15 cellular contexts compared by ENCODE assay signal in the genomic region with DNA sequence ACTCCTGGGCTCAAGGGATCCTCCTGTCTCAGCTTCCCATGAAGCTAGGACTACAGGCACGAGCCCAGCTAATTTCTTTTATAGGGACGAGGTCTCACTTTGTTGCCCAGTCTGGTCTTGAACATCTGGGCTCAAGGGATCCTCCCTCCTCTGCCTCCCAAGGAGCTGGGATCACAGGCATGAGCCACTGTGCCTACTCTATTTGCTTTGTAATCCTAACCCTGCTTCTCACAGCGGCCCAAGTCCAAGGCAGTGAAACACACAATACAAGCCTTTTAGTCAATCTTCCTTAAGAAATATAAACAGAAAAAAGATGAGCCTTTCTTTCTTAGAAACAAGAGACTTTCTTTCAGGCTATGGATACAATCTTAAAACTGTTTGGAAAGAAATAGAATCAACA.
DNase-seq lines count a peak whose midpoint lies in the region; ATAC-seq, FAIRE-seq and TF ChIP-seq lines count a peak whose summit lies in the region.
"Had no signal": no experiment of that assay in that cellular context is flagged by ENCODE, and none has a peak within 500 bp of the region (broad histone marks: within the 10 kb centered on the region; RNA-seq: fewer than 3 reads in every experiment).

No MANE protein-coding gene starts in this region.

- DNase-seq in GM12891 (ENCODE audit: insufficient read length, low spot score) (no peak), IMR-90 (no peak), activated B cell treated with CpG ODN at 0.5 μM for 24 hours (no peak), NCI-H1694 treated with DMSO at 0.1 percent for 48 hours (lab: John Stamatoyannopoulos, UW) (no peak), EL (no peak)
- DNase-seq in stimulated activated naive B cell treated with anti-CD40 and anti-IgM and Interleukin-4, amounts not matched to agents 10 μg/mL and 1 μg/mL and 100 μg/mL, for 72 hours, result no peak
- DNase-seq: H9, NCI-H1092, NCI-H2107, NCI-H748 treated with DMSO at 0.1 percent for 48 hours, Peyer's patch, SHP77 had no signal

- H3K36me3 Mint-ChIP-seq in activated B cell treated with CpG ODN at 0.5 μM for 24 hours (ENCODE audit: low read depth), result peaks cover 78% of the 10 kb centered on the region
- H3K36me3 Mint-ChIP-seq in stimulated activated naive B cell treated with anti-CD40 and anti-IgM and Interleukin-4, amounts not matched to agents 10 μg/mL and 1 μg/mL and 100 μg/mL, for 72 hours, result peaks cover 44 to 60% of the 10 kb centered on the region in 2 donors

- no peak overlapping the region for H2AK5ac ChIP-seq in IMR-90 (ENCODE audit: low read depth, low read length)

- TF ChIP-seq POLR2A in GM12891 (IDR thresholded peaks at IDR 0.05; ENCODE audit: low read depth, low read length) (no peak), IMR-90 (IDR thresholded peaks at IDR 0.05; ENCODE audit: low read depth, low read length) (no peak)

- no peak overlapping the region for H2AFZ ChIP-seq in IMR-90 (replicated peaks; ENCODE audit: low read length, poor library complexity)

- peaks cover 3% of the 10 kb centered on the region; the same call in 1 of the 2 replicates for H3K4me1 ChIP-seq in IMR-90 (ENCODE audit: control insufficient read depth, insufficient read depth, low read length)
- peaks cover 7 to 34% (median 23%) of the 10 kb centered on the region in 4 donors for H3K4me1 ChIP-seq in liver (ENCODE audit: control insufficient read depth in 4 of 4, insufficient read depth in 4 of 4, low read length in 3 of 4)

- no peak overlapping the region for H3K4me2 ChIP-seq in IMR-90 (ENCODE audit: low read depth, low read length)

- TF ChIP-seq RAD21 in IMR-90 (IDR thresholded peaks at IDR 0.05; ENCODE audit: low read length), result no peak
- no peak for TF ChIP-seq RAD21 in liver (IDR thresholded peaks at IDR 0.05)

- peak overlapping the region; percentile 19 for H3K27ac Mint-ChIP-seq in activated B cell treated with CpG ODN at 0.5 μM for 24 hours
- no peak overlapping the region for H3K27ac Mint-ChIP-seq in stimulated activated naive B cell treated with anti-CD40 and anti-IgM and Interleukin-4, amounts not matched to agents 10 μg/mL and 1 μg/mL and 100 μg/mL, for 72 hours

- H3K56ac ChIP-seq in IMR-90 (ENCODE audit: extremely low read depth, insufficient read depth, low read length), result no peak overlapping the region

- no peak overlapping the region for H3K23ac ChIP-seq in IMR-90 (ENCODE audit: low read depth, low read length)

- peaks cover 2% of the 10 kb centered on the region for H3K27me3 Mint-ChIP-seq in activated B cell treated with CpG ODN at 0.5 μM for 24 hours
- H3K27me3 Mint-ChIP-seq in stimulated activated naive B cell treated with anti-CD40 and anti-IgM and Interleukin-4, amounts not matched to agents 10 μg/mL and 1 μg/mL and 100 μg/mL, for 72 hours, result peaks cover 8 to 28% of the 10 kb centered on the region in 2 donors

- H3K4ac ChIP-seq in IMR-90 (ENCODE audit: low read depth, low read length), result no peak overlapping the region

- TF ChIP-seq CTCF in IMR-90 (conservative IDR thresholded peaks at IDR 0.05; ENCODE audit: low read depth, low read length) (no peak), activated B cell treated with CpG ODN at 0.5 μM for 24 hours (IDR thresholded peaks at IDR 0.05) (no peak), liver (IDR thresholded peaks at IDR 0.05; ENCODE audit: low read depth, low read length, missing input control) (no peak)

- H3K9me1 ChIP-seq in IMR-90 (ENCODE audit: insufficient read depth, low read length), result no peaks in the 10 kb centered on the region

- H3K4me3 Mint-ChIP-seq in activated B cell treated with CpG ODN at 0.5 μM for 24 hours, result no peak overlapping the region
- no peak overlapping the region for H3K4me3 Mint-ChIP-seq in stimulated activated naive B cell treated with anti-CD40 and anti-IgM and Interleukin-4, amounts not matched to agents 10 μg/mL and 1 μg/mL and 100 μg/mL, for 72 hours
- H3K4me3 Mint-ChIP-seq: H9 had no signal

- CTCF ChIA-PET in IMR-90 (lab: Yijun Ruan, JAX), result no interaction called here
- CTCF ChIA-PET in activated B cell treated with CpG ODN at 0.5 μM for 24 hours (lab: Charles Lee), result no interaction called here

- dilution Hi-C loops in IMR-90 (cut with HindIII; ENCODE audit: low sequenced_read_pairs, unreplicated experiment), result no loop called here

- no TSS peak for BruUV-seq in IMR-90 (replicated peaks; lab: Mats Ljungman, UMichigan)

- H3K27me3 ChIP-seq in IMR-90 (ENCODE audit: control insufficient read depth, insufficient read depth, low read length) (peaks cover 2% of the 10 kb centered on the region; the same call in 1 of the 2 replicates), liver (ENCODE audit: control insufficient read depth in 4 of 4, insufficient read depth in 4 of 4, low read length in 3 of 4) (no peaks in the 10 kb centered on the region)
- H3K27me3 ChIP-seq: Peyer's patch had no signal

- H3K14ac ChIP-seq in IMR-90 (replicated peaks; ENCODE audit: low read depth, low read length), result no peak overlapping the region

- intact Hi-C loops in IMR-90 (cut with micrococcal nuclease) (no loop called here), activated B cell treated with CpG ODN at 0.5 μM for 24 hours (cut with micrococcal nuclease) (no loop called here)

- no peaks in the 10 kb centered on the region for H3K9me3 Mint-ChIP-seq in activated B cell treated with CpG ODN at 0.5 μM for 24 hours
- H3K9me3 Mint-ChIP-seq in stimulated activated naive B cell treated with anti-CD40 and anti-IgM and Interleukin-4, amounts not matched to agents 10 μg/mL and 1 μg/mL and 100 μg/mL, for 72 hours, result no peaks in the 10 kb centered on the region
- H3K9me3 Mint-ChIP-seq: H9 had no signal

- H3K27ac ChIP-seq in IMR-90 (ENCODE audit: insufficient read depth, low read length) (no peak overlapping the region), liver (ENCODE audit: low read depth in 1 of 2, low read length in 2 of 2) (peak overlapping the region; percentile 59 to 87)
- H3K27ac ChIP-seq: Peyer's patch had no signal

- 42% methylated on average over 2 of the region's 3 CpGs; no CpG with 5 or more reads in 1 of the 2 experiments for WGBS in IMR-90 (ENCODE audit: extremely low coverage in 2 of 2, insufficient read length in 1 of 2), 2 experiments
- 77% methylated on average over 3 of the region's 3 CpGs for WGBS in liver

- H4K20me1 ChIP-seq in IMR-90 (ENCODE audit: insufficient read depth, low read length), result no peaks in the 10 kb centered on the region

- no peaks in the 10 kb centered on the region for H3K36me3 ChIP-seq in IMR-90 (ENCODE audit: control insufficient read depth, insufficient read depth, low read length)
- peaks cover 0 to 18% (median 2%) of the 10 kb centered on the region in 4 donors for H3K36me3 ChIP-seq in liver (ENCODE audit: control insufficient read depth in 4 of 4, insufficient read depth in 3 of 4, low read depth in 1 of 4, low read length in 3 of 4)

- H2BK20ac ChIP-seq in IMR-90 (ENCODE audit: low read depth, low read length), result no peak overlapping the region

- ATAC-seq in IMR-90 (ENCODE audit: low read depth) (0 out of 2 replicates have a peak, but pooled peaks have one; percentile 28), activated B cell treated with CpG ODN at 0.5 μM for 24 hours (ENCODE audit: low read depth) (no peak)
- ATAC-seq in stimulated activated naive B cell treated with anti-CD40 and anti-IgM and Interleukin-4, amounts not matched to agents 10 μg/mL and 1 μg/mL and 100 μg/mL, for 72 hours (replicated peaks), result no peak
- ATAC-seq: K562 had no signal

- H4K8ac ChIP-seq in IMR-90 (ENCODE audit: low read depth in 2 of 2, low read length in 2 of 2), result no peak overlapping the region

- no peak overlapping the region for H4K5ac ChIP-seq in IMR-90 (ENCODE audit: low read depth, low read length)

- no peak overlapping the region for H4K91ac ChIP-seq in IMR-90 (ENCODE audit: insufficient read depth, low read depth, low read length)

- POLR2A ChIA-PET in IMR-90 (lab: Charles Lee; ENCODE audit: unreplicated experiment) (no interaction called here), activated B cell treated with CpG ODN at 0.5 μM for 24 hours (lab: Charles Lee) (no interaction called here)

- in situ Hi-C loops in IMR-90 (cut with MboI; ENCODE audit: low sequenced_read_pairs), result no loop called here

- no peak overlapping the region for H2AK9ac ChIP-seq in IMR-90 (replicated peaks; ENCODE audit: low read depth, low read length, poor library complexity)

- no peaks in the 10 kb centered on the region for H3K79me1 ChIP-seq in IMR-90 (ENCODE audit: low read depth in 1 of 2, low read length in 2 of 2)

- peak; percentile 43 for FAIRE-seq in GM12891 (lab: Jason Lieb, UNC)
- FAIRE-seq: HTR-8/SVneo, K562 had no signal

- no peak overlapping the region for H3K4me3 ChIP-seq in IMR-90 (ENCODE audit: insufficient read depth, low read depth, low read length)
- H3K4me3 ChIP-seq in liver (ENCODE audit: low read depth in 1 of 3, low read length in 3 of 3), result no peak overlapping the region
- H3K4me3 ChIP-seq: K562, Peyer's patch had no signal

- peaks cover 35% of the 10 kb centered on the region for H3K4me1 Mint-ChIP-seq in activated B cell treated with CpG ODN at 0.5 μM for 24 hours
- H3K4me1 Mint-ChIP-seq in stimulated activated naive B cell treated with anti-CD40 and anti-IgM and Interleukin-4, amounts not matched to agents 10 μg/mL and 1 μg/mL and 100 μg/mL, for 72 hours, result peaks cover 29 to 38% of the 10 kb centered on the region in 2 donors

- no peak overlapping the region for H2BK15ac ChIP-seq in IMR-90 (ENCODE audit: low read depth, low read length)

- H3K9me3 ChIP-seq in IMR-90 (ENCODE audit: control insufficient read depth, insufficient read depth, low read length) (no peaks in the 10 kb centered on the region), liver (ENCODE audit: control insufficient read depth in 4 of 4, low read length in 3 of 4) (no peaks in the 10 kb centered on the region)
- H3K9me3 ChIP-seq: Peyer's patch had no signal

- H3K9ac ChIP-seq in IMR-90 (ENCODE audit: low read depth, low read length) (no peak overlapping the region), liver (ENCODE audit: low read depth in 1 of 2, low read length in 2 of 2) (peak overlapping the region in 1 of 2 donors; percentile 58)

- no peak overlapping the region for H3K18ac ChIP-seq in IMR-90 (ENCODE audit: low read depth, low read length)

- H2BK120ac ChIP-seq in IMR-90 (ENCODE audit: low read depth, low read length), result no peak overlapping the region

- H2BK5ac ChIP-seq in IMR-90 (ENCODE audit: low read depth, low read length, poor library complexity, severe bottlenecking), result no peak overlapping the region

TF ChIP-seq in GM12891, 5 proteins besides CTCF, POLR2A, EP300 and RAD21 (continues in another document):
- TF ChIP-seq SPI1 (IDR thresholded peaks at IDR 0.05; ENCODE audit: low read depth, low read length) (no peak), POU2F2 (IDR thresholded peaks at IDR 0.05; ENCODE audit: low read depth, low read length) (no peak)

TF ChIP-seq in IMR-90, 13 proteins besides CTCF, POLR2A, EP300 and RAD21 (continues in another document):
- TF ChIP-seq MAFK (IDR thresholded peaks at IDR 0.05; ENCODE audit: low read depth, low read length), result no peak
- no peak for TF ChIP-seq SMC3 (IDR thresholded peaks at IDR 0.05; ENCODE audit: low read depth, low read length)
- TF ChIP-seq MXI1 (IDR thresholded peaks at IDR 0.05; ENCODE audit: borderline replicate concordance, low read depth, low read length), result no peak

TF ChIP-seq in liver, 16 proteins besides CTCF, POLR2A, EP300 and RAD21:
- TF ChIP-seq HNF4A (conservative IDR thresholded peaks at IDR 0.05) (peak in 1 of 2 donors; percentile 31), JUND (IDR thresholded peaks at IDR 0.05) (no peak)
